ENCODE assay signal across 8 cellular contexts in genomic region chr11:27699242-27699925, GRCh38. TPM values are rescaled to one million over a fixed set of nuclear protein-coding genes. Genes with fewer than 3 reads are reported as not detected.
A peak's percentile ranks its signal among the peaks of the same experiment; 100 is the strongest.
DNase-seq lines count a peak whose midpoint lies in the region; ATAC-seq and TF ChIP-seq lines count a peak whose summit lies in the region.

No MANE protein-coding gene starts in this region.

- peak overlapping the region; percentile 49 for H3K4me3 ChIP-seq in GM06990 (replicated peaks; ENCODE audit: low read depth, low read length)
- peak overlapping the region; percentile 52 to 64 (median 54) for H3K4me3 ChIP-seq in esophagus muscularis mucosa

- DNase-seq in GM06990 (ENCODE audit: extremely low read depth, insufficient read length) (no peak), esophagus muscularis mucosa (ENCODE audit: extremely low spot score) (no peak), omental fat pad (ENCODE audit: low spot score) (no peak)
- DNase-seq in stimulated activated CD8-positive, alpha-beta memory T cell treated with anti-CD3 and anti-CD28 coated beads, Interleukin-4, amount 100 ng/mL, for 48 hours, result no peak
- no peak for DNase-seq in stimulated activated CD4-positive, alpha-beta T cell treated with anti-CD3 and anti-CD28 coated beads, Interleukin-2, amount 100 ng/mL, for 24 hours

- peaks cover 19 to 37% (median 34%) of the 10 kb centered on the region in 4 donors for H3K4me1 ChIP-seq in esophagus muscularis mucosa

- H3K27me3 ChIP-seq in GM06990 (replicated peaks; ENCODE audit: control insufficient read depth, insufficient read depth, low read length) (peaks cover 2% of the 10 kb centered on the region), esophagus muscularis mucosa (peaks cover 0 to 79% (median 21%) of the 10 kb centered on the region in 4 donors)

- TF ChIP-seq POLR2A in esophagus muscularis mucosa (IDR thresholded peaks at IDR 0.05; ENCODE audit: low read depth), result no peak

- no peaks in the 10 kb centered on the region for H3K9me3 ChIP-seq in esophagus muscularis mucosa

- TF ChIP-seq CTCF in GM06990 (IDR thresholded peaks at IDR 0.05; ENCODE audit: insufficient read depth, low read length, poor library complexity, severe bottlenecking), result no peak
- TF ChIP-seq CTCF in esophagus muscularis mucosa (IDR thresholded peaks at IDR 0.05), result no peak
- TF ChIP-seq CTCF in omental fat pad (IDR thresholded peaks at IDR 0.05), result no peak

- no peak overlapping the region for H3K27ac ChIP-seq in esophagus muscularis mucosa (replicated peaks in 1 of 4)

- H3K36me3 ChIP-seq in GM06990 (ENCODE audit: control insufficient read depth, insufficient read depth, low read length) (no peaks in the 10 kb centered on the region), esophagus muscularis mucosa (no peaks in the 10 kb centered on the region)

- intact Hi-C loops in esophagus muscularis mucosa (cut with DNase I), result loop anchor here (5.0 kb wide), 1 partner anchor 998 kb away; no protein-coding TSS in a partner anchor

- ATAC-seq in omental fat pad (ENCODE audit: low FRiP score), result peak; percentile 34
- ATAC-seq in activated CD4-positive, CD25-positive, alpha-beta regulatory T cell treated with anti-CD3 and anti-CD28 coated beads, Interleukin-2, amount 50 U/mL, for 24 hours, result no peak
- no peak for ATAC-seq in GM21786 (IDR thresholded peaks at IDR 0.05; ENCODE audit: unreplicated experiment)

- 2% methylated on average over 28 of the region's 30 CpGs for WGBS in esophagus muscularis mucosa

- TF ChIP-seq EP300 in esophagus muscularis mucosa (IDR thresholded peaks at IDR 0.05), result no peak

TF ChIP-seq in PFSK-1, 5 proteins besides CTCF, POLR2A, EP300 and RAD21:
- TF ChIP-seq SIN3A (IDR thresholded peaks at IDR 0.05; ENCODE audit: borderline replicate concordance, insufficient read depth, low read length), result 0 out of 2 replicates have a peak, but pooled peaks have one; percentile 30
- no peak for TF ChIP-seq TAF1 (IDR thresholded peaks at IDR 0.05; ENCODE audit: borderline replicate concordance, insufficient read depth, low read length)
- TF ChIP-seq POLR2AphosphoS5 (IDR thresholded peaks at IDR 0.05; ENCODE audit: low read depth, low read length), result no peak; the same call in 1 of the 2 replicates

RNA-seq across cellular contexts. Expression of gene BDNF, which starts 0.9 kb away (rescaled TPM):
- 11.6 TPM for polyA plus RNA-seq in PFSK-1 (2012; ENCODE audit: insufficient read length, low read depth)
- total RNA-seq in esophagus muscularis mucosa, result under 1 TPM in 3 of 4 donors, not detected in 1; 0.17 to 0.23 (median 0.19) TPM
- 1 to 10 TPM in 1 of 4 donors, under 1 TPM in 3; 0.16 to 1.2 (median 0.45) TPM for total RNA-seq in omental fat pad
